In genomic region chr9:2876726-2877125, GRCh38 we compare ENCODE assay signal across 17 cellular contexts. TPM values are rescaled to one million over a fixed set of nuclear protein-coding genes. Genes with fewer than 3 reads are reported as not detected.
A peak's percentile ranks its signal among the peaks of the same experiment; 100 is the strongest.
DNase-seq lines count a peak whose midpoint lies in the region; ATAC-seq lines count a peak whose summit lies in the region.
"Had no signal": no experiment of that assay in that cellular context is flagged by ENCODE, and none has a peak within 500 bp of the region (broad histone marks: within the 10 kb centered on the region; RNA-seq: fewer than 3 reads in every experiment).

No MANE protein-coding gene starts in this region.

- H2BK12ac ChIP-seq in neuronal stem cell (ENCODE audit: low read length) = no peak overlapping the region

- H4K8ac ChIP-seq in neuronal stem cell (ENCODE audit: low read depth, low read length) = no peak overlapping the region

- no peaks in the 10 kb centered on the region for H3K4me1 ChIP-seq in neuronal stem cell (ENCODE audit: control insufficient read depth in 2 of 2, insufficient read depth in 1 of 2, low read depth in 1 of 2, low read length in 2 of 2)
- H3K4me1 ChIP-seq: A549 had no signal

- H3K27me3 ChIP-seq in neuronal stem cell (ENCODE audit: control insufficient read depth in 3 of 3, insufficient read depth in 3 of 3, low read depth in 1 of 3, low read length in 3 of 3) = peaks cover 0 to 14% (median 0%) of the 10 kb centered on the region in 3 experiments
- H3K27me3 ChIP-seq: BLaER1 had no signal

- H3K4me2 ChIP-seq in neuronal stem cell (ENCODE audit: insufficient read depth, low read length, poor library complexity, severe bottlenecking) = no peak overlapping the region
- H3K4me2 ChIP-seq: A549, BLaER1 had no signal

- no peak overlapping the region for H3K27ac ChIP-seq in neuronal stem cell (replicated peaks; ENCODE audit: low read length)
- H3K27ac ChIP-seq: 22Rv1, A549, BLaER1, GM23248 had no signal

- H2BK5ac ChIP-seq in neuronal stem cell (ENCODE audit: low read length) = no peak overlapping the region

- no peak overlapping the region for H3K4me3 ChIP-seq in neuronal stem cell (ENCODE audit: low read length in 2 of 2)
- H3K4me3 ChIP-seq: A549, BLaER1, GM23248 had no signal

- H2AFZ ChIP-seq in neuronal stem cell (ENCODE audit: low read length) = no peak overlapping the region
- H2AFZ ChIP-seq: GM23248 had no signal

- ATAC-seq in HG02678 (IDR thresholded peaks at IDR 0.05; ENCODE audit: unreplicated experiment) = no peak
- ATAC-seq: A549, HepG2 had no signal

- H3K18ac ChIP-seq in neuronal stem cell (ENCODE audit: low read length) = no peak overlapping the region

- H2BK120ac ChIP-seq in neuronal stem cell (ENCODE audit: low read depth, low read length) = no peak overlapping the region

- no peaks in the 10 kb centered on the region for H3K79me1 ChIP-seq in neuronal stem cell (ENCODE audit: low read depth, low read length)

- whole genome bisulfite sequencing in neuronal stem cell (ENCODE audit: extremely low coverage in 2 of 2, insufficient read length in 2 of 2, insufficient replicate concordance in 1 of 2), 2 donors = no CpG with 5 or more reads among the region's 4 CpGs

- no peak overlapping the region for H4K91ac ChIP-seq in neuronal stem cell (ENCODE audit: low read depth, low read length, poor library complexity)

- no peak overlapping the region for H3K4ac ChIP-seq in neuronal stem cell (ENCODE audit: low read length)

- peak overlapping the region; percentile 89 for H3K14ac ChIP-seq in neuronal stem cell (ENCODE audit: low read length)

- no peak overlapping the region for H3K23ac ChIP-seq in neuronal stem cell (ENCODE audit: low read depth, low read length, poor library complexity)

- no peaks in the 10 kb centered on the region for H3K36me3 ChIP-seq in neuronal stem cell (replicated peaks in 1 of 2; ENCODE audit: control insufficient read depth in 2 of 2, insufficient read depth in 2 of 2, low read length in 2 of 2)
- H3K36me3 ChIP-seq: BLaER1 had no signal

- no peaks in the 10 kb centered on the region for H3K9me3 ChIP-seq in neuronal stem cell (replicated peaks in 1 of 2; ENCODE audit: control insufficient read depth in 2 of 2, insufficient read depth in 1 of 2, low read depth in 1 of 2, low read length in 2 of 2)
- H3K9me3 ChIP-seq: A549, BLaER1 had no signal

- H2AK5ac ChIP-seq in neuronal stem cell (ENCODE audit: low read depth, low read length) = no peak overlapping the region

- no peak overlapping the region for H3K9ac ChIP-seq in neuronal stem cell (ENCODE audit: low read depth, low read length, poor library complexity)
- H3K9ac ChIP-seq: BLaER1, GM23248 had no signal

- DNase-seq in DMS 273 (lab: John Stamatoyannopoulos, UW; ENCODE audit: unreplicated experiment) = peak; percentile 1
- no peak for DNase-seq in DMS 273 treated with DMSO at 0.1 percent for 48 hours (lab: John Stamatoyannopoulos, UW)
- peak; percentile 95 for DNase-seq in cerebellar cortex (ENCODE audit: low spot score)
- DNase-seq in neuronal stem cell (ENCODE audit: low spot score) = no peak
- no peak for DNase-seq in MV-4-11 (lab: John Stamatoyannopoulos, UW)
- no peak for DNase-seq in T1000 (lab: John Stamatoyannopoulos, UW)
- DNase-seq: CD4-positive, alpha-beta memory T cell; DMS53; DND-41; EL; GM23248; HCEC 1CT had no signal

- H2BK15ac ChIP-seq in neuronal stem cell (ENCODE audit: low read length) = no peak overlapping the region

RNA-seq across cellular contexts. Expression of gene PUM3, which starts 32.8 kb away (rescaled TPM):
- polyA plus RNA-seq in neuronal stem cell (2013, experiment 1 of 2) = 28.9 TPM
- polyA plus RNA-seq in neuronal stem cell (2013, experiment 2 of 2) = 28.2 TPM

Comparison
In these comparisons a context has a peak if more than half of its experiments do, and no peak if none do; other contexts are left out.
1. DNase-seq: peak in DMS 273 (single experiment) and cerebellar cortex (single experiment); none in DMS 273 treated with DMSO at 0.1 percent for 48 hours (single experiment), neuronal stem cell (single experiment), MV-4-11 (single experiment) and T1000 (single experiment).